ENCODE assay signal across 19 cellular contexts in genomic region chr13:91360246-91360751, GRCh38. TPM values are rescaled to one million over a fixed set of nuclear protein-coding genes. Genes with fewer than 3 reads are reported as not detected.
DNase-seq lines count a peak whose midpoint lies in the region; ATAC-seq and TF ChIP-seq lines count a peak whose summit lies in the region.
"Had no signal": no experiment of that assay in that cellular context is flagged by ENCODE, and none has a peak within 500 bp of the region (broad histone marks: within the 10 kb centered on the region; RNA-seq: fewer than 3 reads in every experiment).

No MANE protein-coding gene starts in this region.

- ATAC-seq in activated CD8-positive, alpha-beta T cell treated with anti-CD3 and anti-CD28 coated beads for 36 hours, result no peak
- no peak for ATAC-seq in stimulated activated effector memory CD8-positive, alpha-beta T cell treated with anti-CD3 and anti-CD28 coated beads, Interleukin-12 subunit alpha, Interleukin-12 subunit beta, amount 100 ng/mL, for 72 hours
- ATAC-seq in GM21529 (IDR thresholded peaks at IDR 0.05; ENCODE audit: unreplicated experiment), result no peak
- ATAC-seq: left lung had no signal

- H3K27ac Mint-ChIP-seq in activated T-cell treated with anti-CD3 and anti-CD28 coated beads, Interleukin-2, amount 50 U/mL, for 24 hours, result peak overlapping the region; percentile 28
- H3K27ac Mint-ChIP-seq in activated CD8-positive, alpha-beta T cell treated with anti-CD3 and anti-CD28 coated beads for 36 hours, result peak overlapping the region; percentile 41
- peak overlapping the region; percentile 26 for H3K27ac Mint-ChIP-seq in stimulated activated effector memory CD8-positive, alpha-beta T cell treated with anti-CD3 and anti-CD28 coated beads, Interleukin-12 subunit alpha, Interleukin-12 subunit beta, amount 100 ng/mL, for 72 hours
- H3K27ac Mint-ChIP-seq: HFFc6 had no signal

- POLR2A ChIA-PET in activated CD8-positive, alpha-beta T cell treated with anti-CD3 and anti-CD28 coated beads for 36 hours (lab: Charles Lee), result interaction anchor here (1.3 to 5.9 kb wide), 5 partner anchors 8 to 48 kb away, joined by 3 to 35 read pairs (median 10); partner anchors contain the start of gene MIR17HG

- intact Hi-C loops in activated CD8-positive, alpha-beta T cell treated with anti-CD3 and anti-CD28 coated beads for 36 hours (cut with micrococcal nuclease), result no loop called here

- no peak for TF ChIP-seq CTCF in activated CD8-positive, alpha-beta T cell treated with anti-CD3 and anti-CD28 coated beads for 36 hours (IDR thresholded peaks at IDR 0.05)

- CTCF ChIA-PET in activated CD8-positive, alpha-beta T cell treated with anti-CD3 and anti-CD28 coated beads for 36 hours (lab: Charles Lee), result interaction anchor here (0.8 to 3.2 kb wide), 4 partner anchors 9 to 47 kb away, joined by 3 to 15 read pairs (median 4); no protein-coding TSS in a partner anchor

- peaks cover 24% of the 10 kb centered on the region for H3K4me1 Mint-ChIP-seq in activated T-cell treated with anti-CD3 and anti-CD28 coated beads, Interleukin-2, amount 50 U/mL, for 24 hours (ENCODE audit: low read depth)
- H3K4me1 Mint-ChIP-seq in activated CD8-positive, alpha-beta T cell treated with anti-CD3 and anti-CD28 coated beads for 36 hours (ENCODE audit: low read depth), result peaks cover 23% of the 10 kb centered on the region
- H3K4me1 Mint-ChIP-seq in stimulated activated effector memory CD8-positive, alpha-beta T cell treated with anti-CD3 and anti-CD28 coated beads, Interleukin-12 subunit alpha, Interleukin-12 subunit beta, amount 100 ng/mL, for 72 hours, result peaks cover 8% of the 10 kb centered on the region

- H3K36me3 Mint-ChIP-seq in activated T-cell treated with anti-CD3 and anti-CD28 coated beads, Interleukin-2, amount 50 U/mL, for 24 hours (ENCODE audit: low read depth), result peaks cover 51% of the 10 kb centered on the region
- H3K36me3 Mint-ChIP-seq in activated CD8-positive, alpha-beta T cell treated with anti-CD3 and anti-CD28 coated beads for 36 hours (ENCODE audit: low read depth), result peaks cover 33% of the 10 kb centered on the region
- H3K36me3 Mint-ChIP-seq in stimulated activated effector memory CD8-positive, alpha-beta T cell treated with anti-CD3 and anti-CD28 coated beads, Interleukin-12 subunit alpha, Interleukin-12 subunit beta, amount 100 ng/mL, for 72 hours, result peaks cover 40% of the 10 kb centered on the region
- H3K36me3 Mint-ChIP-seq: naive B cell had no signal

- DNase-seq in activated T-cell treated with anti-CD3 and anti-CD28 coated beads, Interleukin-2, amount 50 U/mL, for 24 hours, result no peak
- no peak for DNase-seq in activated T-cell treated with anti-CD3 and anti-CD28 coated beads, Interleukin-2, amount 50 U/mL, for 1 hour
- DNase-seq in NAMALWA (ENCODE audit: low spot score), result peak; percentile 54
- no peak for DNase-seq in activated CD8-positive, alpha-beta T cell treated with anti-CD3 and anti-CD28 coated beads for 36 hours
- DNase-seq in stimulated activated effector memory CD8-positive, alpha-beta T cell treated with anti-CD3 and anti-CD28 coated beads, Interleukin-12 subunit alpha, Interleukin-12 subunit beta, amount 100 ng/mL, for 72 hours (ENCODE audit: low spot score in 2 of 2), result no peak
- no peak for DNase-seq in stimulated activated CD4-positive, alpha-beta T cell treated with anti-CD3 and anti-CD28 coated beads, Interleukin-15, amount 100 ng/mL, for 24 hours
- DNase-seq: activated CD4-positive, CD25-positive, alpha-beta regulatory T cell; activated naive CD4-positive, alpha-beta T cell treated with anti-CD3 and anti-CD28 coated beads, Interleukin-2, amount 10 ng/mL, durations not matched to agents 7 days and 5 days; foreskin melanocyte; HFFc6; left lung; naive B cell; NCI-H1436 treated with DMSO at 0.1 percent for 48 hours; NCI-H526 treated with DMSO at 0.1 percent for 48 hours; stimulated activated naive CD4-positive, alpha-beta T cell; thyroid gland had no signal

- no peaks in the 10 kb centered on the region for H3K27me3 Mint-ChIP-seq in activated T-cell treated with anti-CD3 and anti-CD28 coated beads, Interleukin-2, amount 50 U/mL, for 24 hours
- no peaks in the 10 kb centered on the region for H3K27me3 Mint-ChIP-seq in activated CD8-positive, alpha-beta T cell treated with anti-CD3 and anti-CD28 coated beads for 36 hours
- H3K27me3 Mint-ChIP-seq: activated naive CD4-positive, alpha-beta T cell treated with anti-CD3 and anti-CD28 coated beads, Interleukin-2, amount 10 ng/mL, durations not matched to agents 7 days and 5 days; naive B cell had no signal

- no peak overlapping the region for H3K4me3 Mint-ChIP-seq in activated T-cell treated with anti-CD3 and anti-CD28 coated beads, Interleukin-2, amount 50 U/mL, for 24 hours
- no peak overlapping the region for H3K4me3 Mint-ChIP-seq in activated CD8-positive, alpha-beta T cell treated with anti-CD3 and anti-CD28 coated beads for 36 hours
- no peak overlapping the region for H3K4me3 Mint-ChIP-seq in stimulated activated effector memory CD8-positive, alpha-beta T cell treated with anti-CD3 and anti-CD28 coated beads, Interleukin-12 subunit alpha, Interleukin-12 subunit beta, amount 100 ng/mL, for 72 hours
- H3K4me3 Mint-ChIP-seq: activated naive CD4-positive, alpha-beta T cell treated with anti-CD3 and anti-CD28 coated beads, Interleukin-2, amount 10 ng/mL, durations not matched to agents 7 days and 5 days; CD14-positive monocyte; HFFc6; naive B cell had no signal

- H3K9me3 Mint-ChIP-seq in activated T-cell treated with anti-CD3 and anti-CD28 coated beads, Interleukin-2, amount 50 U/mL, for 24 hours, result no peaks in the 10 kb centered on the region
- H3K9me3 Mint-ChIP-seq in activated CD8-positive, alpha-beta T cell treated with anti-CD3 and anti-CD28 coated beads for 36 hours, result no peaks in the 10 kb centered on the region
- no peaks in the 10 kb centered on the region for H3K9me3 Mint-ChIP-seq in stimulated activated effector memory CD8-positive, alpha-beta T cell treated with anti-CD3 and anti-CD28 coated beads, Interleukin-12 subunit alpha, Interleukin-12 subunit beta, amount 100 ng/mL, for 72 hours
- H3K9me3 Mint-ChIP-seq: activated naive CD4-positive, alpha-beta T cell treated with anti-CD3 and anti-CD28 coated beads, Interleukin-2, amount 10 ng/mL, durations not matched to agents 7 days and 5 days; CD14-positive monocyte; HFFc6; naive B cell had no signal

RNA-seq across cellular contexts. Expression of gene MIR17HG, which starts 12.8 kb away (rescaled TPM):
- 10 to 100 TPM; 20.3 to 21.3 TPM for total RNA-seq in activated CD8-positive, alpha-beta T cell treated with anti-CD3 and anti-CD28 coated beads for 36 hours

RNA-seq across cellular contexts. Expression of gene GPC5, which starts 38.1 kb away (rescaled TPM):
- total RNA-seq in activated CD8-positive, alpha-beta T cell treated with anti-CD3 and anti-CD28 coated beads for 36 hours, result under 1 TPM; 0.13 to 0.14 TPM
- total RNA-seq: MCF 10A had no signal
